2 cellular contexts compared by ENCODE assay signal in genomic region chr1:200872446-200873115, GRCh38.
TF ChIP-seq lines count a peak whose summit lies in the region.

A gene with protein sequence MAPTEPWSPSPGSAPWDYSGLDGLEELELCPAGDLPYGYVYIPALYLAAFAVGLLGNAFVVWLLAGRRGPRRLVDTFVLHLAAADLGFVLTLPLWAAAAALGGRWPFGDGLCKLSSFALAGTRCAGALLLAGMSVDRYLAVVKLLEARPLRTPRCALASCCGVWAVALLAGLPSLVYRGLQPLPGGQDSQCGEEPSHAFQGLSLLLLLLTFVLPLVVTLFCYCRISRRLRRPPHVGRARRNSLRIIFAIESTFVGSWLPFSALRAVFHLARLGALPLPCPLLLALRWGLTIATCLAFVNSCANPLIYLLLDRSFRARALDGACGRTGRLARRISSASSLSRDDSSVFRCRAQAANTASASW (plus strand): TSS chr1:200872981. CDS start chr1:200873038, 57 bp downstream.

TF ChIP-seq in IMR-90, 13 proteins besides CTCF, POLR2A, EP300 and RAD21:
- no peak for TF ChIP-seq RCOR1 (IDR thresholded peaks at IDR 0.05; ENCODE audit: insufficient replicate concordance, low read length)
- no peak for TF ChIP-seq MXI1 (IDR thresholded peaks at IDR 0.05; ENCODE audit: borderline replicate concordance, low read depth, low read length)
- TF ChIP-seq MAFK (IDR thresholded peaks at IDR 0.05; ENCODE audit: low read depth, low read length), result no peak
- TF ChIP-seq NFE2L2 (IDR thresholded peaks at IDR 0.05; ENCODE audit: low read depth, low read length), result no peak
- no peak for TF ChIP-seq CHD1 (IDR thresholded peaks at IDR 0.05; ENCODE audit: low read depth, low read length)
- TF ChIP-seq SMC3 (IDR thresholded peaks at IDR 0.05; ENCODE audit: low read depth, low read length), result no peak
- TF ChIP-seq, protein P1, sequence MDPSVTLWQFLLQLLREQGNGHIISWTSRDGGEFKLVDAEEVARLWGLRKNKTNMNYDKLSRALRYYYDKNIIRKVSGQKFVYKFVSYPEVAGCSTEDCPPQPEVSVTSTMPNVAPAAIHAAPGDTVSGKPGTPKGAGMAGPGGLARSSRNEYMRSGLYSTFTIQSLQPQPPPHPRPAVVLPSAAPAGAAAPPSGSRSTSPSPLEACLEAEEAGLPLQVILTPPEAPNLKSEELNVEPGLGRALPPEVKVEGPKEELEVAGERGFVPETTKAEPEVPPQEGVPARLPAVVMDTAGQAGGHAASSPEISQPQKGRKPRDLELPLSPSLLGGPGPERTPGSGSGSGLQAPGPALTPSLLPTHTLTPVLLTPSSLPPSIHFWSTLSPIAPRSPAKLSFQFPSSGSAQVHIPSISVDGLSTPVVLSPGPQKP (IDR thresholded peaks at IDR 0.05; ENCODE audit: borderline replicate concordance, low read depth, low read length), result no peak
- no peak for TF ChIP-seq CEBPB (IDR thresholded peaks at IDR 0.05; ENCODE audit: low read depth, low read length)

TF ChIP-seq in H1, 55 proteins besides CTCF, POLR2A, EP300 and RAD21:
- TF ChIP-seq KDM5A (IDR thresholded peaks at IDR 0.05; ENCODE audit: low read length) (no peak), TAF7 (optimal IDR thresholded peaks at IDR 0.05; ENCODE audit: borderline replicate concordance, low read depth, low read length) (no peak), JUN (IDR thresholded peaks at IDR 0.05; ENCODE audit: low read depth, low read length) (no peak), EZH2 (IDR thresholded peaks at IDR 0.05; ENCODE audit: low read depth, low read length, severe bottlenecking) (no peak), MAX (IDR thresholded peaks at IDR 0.05) (no peak), HDAC2 (IDR thresholded peaks at IDR 0.05; ENCODE audit: borderline replicate concordance in 1 of 2, low read depth in 2 of 2, low read length in 2 of 2) (no peak), BACH1 (IDR thresholded peaks at IDR 0.05; ENCODE audit: low read length) (no peak)
